ENCODE assay signal across 20 cellular contexts in genomic region chr7:69602522-69602921, GRCh38.
"Had no signal": no experiment of that assay in that cellular context is flagged by ENCODE, and none has a peak within 500 bp of the region (broad histone marks: within the 10 kb centered on the region; RNA-seq: fewer than 3 reads in every experiment).

No MANE protein-coding gene starts in this region.

- DNase-seq: activated CD4-positive, alpha-beta T cell treated with anti-CD3 and anti-CD28 coated beads for 4 hours; activated CD8-positive, alpha-beta memory T cell treated with anti-CD3 and anti-CD28 coated beads, Interleukin-2, amount 50 U/mL, for 4 hours; activated CD8-positive, alpha-beta T cell treated with anti-CD3 and anti-CD28 coated beads for 36 hours; activated gamma-delta T cell treated with Interleukin-2 at 50 U/mL for 16 hours; activated naive CD4-positive, alpha-beta T cell treated with anti-CD3 and anti-CD28 coated beads, Interleukin-2, amount 10 ng/mL, durations not matched to agents 7 days and 5 days; activated naive CD8-positive, alpha-beta T cell treated with anti-CD3 and anti-CD28 coated beads for 36 hours; activated T-cell treated with anti-CD3 and anti-CD28 coated beads, Interleukin-2, amount 50 U/mL, for 72 hours; cerebellar nuclear complex; Kasumi-1; NCI-H1105; NCI-H1436; NCI-H1694 treated with DMSO at 0.1 percent for 48 hours; NCI-H2029 treated with DMSO at 0.1 percent for 48 hours; NCI-H524; SIG-M5; T-cell; T-helper 2 cell; WERI-Rb-1 had no signal

- H3K4me3 Mint-ChIP-seq: activated CD8-positive, alpha-beta T cell treated with anti-CD3 and anti-CD28 coated beads for 36 hours; activated naive CD4-positive, alpha-beta T cell treated with anti-CD3 and anti-CD28 coated beads, Interleukin-2, amount 10 ng/mL, durations not matched to agents 7 days and 5 days; activated naive CD8-positive, alpha-beta T cell treated with anti-CD3 and anti-CD28 coated beads for 36 hours; activated T-cell treated with anti-CD3 and anti-CD28 coated beads, Interleukin-2, amount 50 U/mL, for 72 hours; T-cell had no signal

- H3K36me3 Mint-ChIP-seq: activated naive CD4-positive, alpha-beta T cell treated with anti-CD3 and anti-CD28 coated beads, Interleukin-2, amount 10 ng/mL, durations not matched to agents 7 days and 5 days; activated naive CD8-positive, alpha-beta T cell treated with anti-CD3 and anti-CD28 coated beads for 36 hours; T-cell had no signal

- H3K9me3 Mint-ChIP-seq: activated CD8-positive, alpha-beta T cell treated with anti-CD3 and anti-CD28 coated beads for 36 hours; activated naive CD4-positive, alpha-beta T cell treated with anti-CD3 and anti-CD28 coated beads, Interleukin-2, amount 10 ng/mL, durations not matched to agents 7 days and 5 days; activated naive CD8-positive, alpha-beta T cell treated with anti-CD3 and anti-CD28 coated beads for 36 hours; activated T-cell treated with anti-CD3 and anti-CD28 coated beads, Interleukin-2, amount 50 U/mL, for 72 hours; activated T-helper 2 cell treated with anti-CD3 and anti-CD28 coated beads, Interferon-gamma antibody, Interleukin-2, Interleukin-4, amounts not matched to agents 10 μg/mL and 5 μg/mL and 100 μg/mL, durations not matched to agents 14 hours and 24 hours and 36 hours; T-cell had no signal

- H3K27ac ChIP-seq: WERI-Rb-1 had no signal

- ATAC-seq: activated CD4-positive, CD25-positive, alpha-beta regulatory T cell treated with anti-CD3 and anti-CD28 coated beads, Interleukin-2, amount 50 U/mL, for 24 hours; activated CD8-positive, alpha-beta T cell treated with anti-CD3 and anti-CD28 coated beads for 36 hours; activated T-cell treated with anti-CD3 and anti-CD28 coated beads, Interleukin-2, amount 50 U/mL, for 72 hours; T-cell had no signal

- H3K27ac Mint-ChIP-seq: activated CD8-positive, alpha-beta T cell treated with anti-CD3 and anti-CD28 coated beads for 36 hours; activated naive CD4-positive, alpha-beta T cell treated with anti-CD3 and anti-CD28 coated beads, Interleukin-2, amount 10 ng/mL, durations not matched to agents 7 days and 5 days; activated naive CD8-positive, alpha-beta T cell treated with anti-CD3 and anti-CD28 coated beads for 36 hours; activated T-cell treated with anti-CD3 and anti-CD28 coated beads, Interleukin-2, amount 50 U/mL, for 72 hours; activated T-helper 2 cell treated with anti-CD3 and anti-CD28 coated beads, Interferon-gamma antibody, Interleukin-2, Interleukin-4, amounts not matched to agents 10 μg/mL and 5 μg/mL and 100 μg/mL, durations not matched to agents 14 hours and 24 hours and 36 hours; T-cell had no signal
